In genomic region chr2:78541451-78542267, GRCh38 we compare ENCODE assay signal across 17 cellular contexts.
A peak's percentile ranks its signal among the peaks of the same experiment; 100 is the strongest.
DNase-seq lines count a peak whose midpoint lies in the region; ATAC-seq and TF ChIP-seq lines count a peak whose summit lies in the region.
"Had no signal": no experiment of that assay in that cellular context is flagged by ENCODE, and none has a peak within 500 bp of the region (broad histone marks: within the 10 kb centered on the region; RNA-seq: fewer than 3 reads in every experiment).

No MANE protein-coding gene starts in this region.

- no peaks in the 10 kb centered on the region for H3K27me3 Mint-ChIP-seq in WTC11 (ENCODE audit: low read depth)
- H3K27me3 Mint-ChIP-seq: CD4-positive, alpha-beta memory T cell; naive thymus-derived CD8-positive, alpha-beta T cell had no signal

- ATAC-seq in WTC11 = peak; percentile 80
- peak; percentile 21 for ATAC-seq in upper lobe of right lung
- ATAC-seq in GM19452 (IDR thresholded peaks at IDR 0.05; ENCODE audit: unreplicated experiment) = no peak
- ATAC-seq in HG02938 (IDR thresholded peaks at IDR 0.05; ENCODE audit: unreplicated experiment) = no peak
- ATAC-seq: foreskin keratinocyte; naive thymus-derived CD8-positive, alpha-beta T cell had no signal

- POLR2A ChIA-PET in WTC11 (lab: Charles Lee) = no interaction called here

- H3K9me3 ChIP-seq in upper lobe of right lung = no peaks in the 10 kb centered on the region

- no peaks in the 10 kb centered on the region for H3K4me1 ChIP-seq in upper lobe of right lung
- H3K4me1 ChIP-seq: A549, foreskin keratinocyte, lower lobe of right lung had no signal

- H3K4me1 Mint-ChIP-seq in WTC11 = no peaks in the 10 kb centered on the region
- H3K4me1 Mint-ChIP-seq: CD4-positive, alpha-beta memory T cell; naive thymus-derived CD8-positive, alpha-beta T cell had no signal

- H3K36me3 ChIP-seq in upper lobe of right lung = no peaks in the 10 kb centered on the region
- H3K36me3 ChIP-seq: lower lobe of right lung had no signal

- no peak overlapping the region for H3K27ac ChIP-seq in upper lobe of right lung
- H3K27ac ChIP-seq: A549, foreskin keratinocyte, KMS-11, lower lobe of right lung had no signal

- DNase-seq in NCI-H2227 (lab: John Stamatoyannopoulos, UW; ENCODE audit: unreplicated experiment) = peak; percentile 26
- DNase-seq in NCI-H2227 treated with DMSO at 0.1 percent for 48 hours (lab: John Stamatoyannopoulos, UW) = no peak
- peak; percentile 27 for DNase-seq in NCI-H2081 treated with DMSO at 0.1 percent for 48 hours (lab: John Stamatoyannopoulos, UW)
- no peak for DNase-seq in WTC11 (ENCODE audit: low spot score)
- DNase-seq in upper lobe of right lung = no peak
- no peak for DNase-seq in DMS 273 (lab: John Stamatoyannopoulos, UW; ENCODE audit: unreplicated experiment)
- DNase-seq: CD4-positive, alpha-beta memory T cell; central memory CD4-positive, alpha-beta T cell; foreskin keratinocyte; lower lobe of right lung; NCI-H1930; stimulated activated CD4-positive, alpha-beta T cell treated with anti-CD3 and anti-CD28 coated beads, Interleukin-15, amount 100 ng/mL, for 24 hours had no signal

- intact Hi-C loops in upper lobe of right lung (cut with DNase I) = no loop called here

- H3K4me3 Mint-ChIP-seq in WTC11 = no peak overlapping the region
- H3K4me3 Mint-ChIP-seq: CD4-positive, alpha-beta memory T cell; naive thymus-derived CD8-positive, alpha-beta T cell had no signal

- no peak overlapping the region for H3K27ac Mint-ChIP-seq in WTC11
- H3K27ac Mint-ChIP-seq: CD4-positive, alpha-beta memory T cell; naive thymus-derived CD8-positive, alpha-beta T cell had no signal

- no peaks in the 10 kb centered on the region for H3K27me3 ChIP-seq in upper lobe of right lung
- H3K27me3 ChIP-seq: foreskin keratinocyte had no signal

- CTCF ChIA-PET in WTC11 (lab: Charles Lee) = interaction anchor here (1.1 kb wide), 1 partner anchor 9 kb away, joined by 3 read pairs; no protein-coding TSS in a partner anchor

- peaks cover 9% of the 10 kb centered on the region for H3K36me3 Mint-ChIP-seq in WTC11
- H3K36me3 Mint-ChIP-seq: CD4-positive, alpha-beta memory T cell had no signal

- H3K4me3 ChIP-seq in upper lobe of right lung = no peak overlapping the region
- H3K4me3 ChIP-seq: A549, lower lobe of right lung had no signal

- peaks cover 21% of the 10 kb centered on the region for H3K9me3 Mint-ChIP-seq in WTC11

- TF ChIP-seq CTCF in WTC11 (IDR thresholded peaks at IDR 0.05) (no peak), upper lobe of right lung (IDR thresholded peaks at IDR 0.05) (no peak)

TF ChIP-seq in WTC11, 78 proteins besides CTCF, POLR2A, EP300 and RAD21:
- TF ChIP-seq GABPB1 (CRISPR knock-in tag; IDR thresholded peaks at IDR 0.05) (peak; percentile 28; the same call in 1 of the 2 replicates), FOXP4 (CRISPR knock-in tag; IDR thresholded peaks at IDR 0.05) (no peak)

Comparison
In these comparisons a context has a peak if more than half of its experiments do, and no peak if none do; other contexts are left out.
1. DNase-seq: peak in NCI-H2227 (single experiment) and NCI-H2081 treated with DMSO at 0.1 percent for 48 hours (single experiment); none in NCI-H2227 treated with DMSO at 0.1 percent for 48 hours (single experiment), WTC11 (single experiment), upper lobe of right lung (single experiment) and DMS 273 (single experiment).
2. ATAC-seq: peak in WTC11 (single experiment) and upper lobe of right lung (single experiment); none in GM19452 (single experiment) and HG02938 (single experiment).